Comparison of ENCODE assay signal across 11 cellular contexts in the genomic region with DNA sequence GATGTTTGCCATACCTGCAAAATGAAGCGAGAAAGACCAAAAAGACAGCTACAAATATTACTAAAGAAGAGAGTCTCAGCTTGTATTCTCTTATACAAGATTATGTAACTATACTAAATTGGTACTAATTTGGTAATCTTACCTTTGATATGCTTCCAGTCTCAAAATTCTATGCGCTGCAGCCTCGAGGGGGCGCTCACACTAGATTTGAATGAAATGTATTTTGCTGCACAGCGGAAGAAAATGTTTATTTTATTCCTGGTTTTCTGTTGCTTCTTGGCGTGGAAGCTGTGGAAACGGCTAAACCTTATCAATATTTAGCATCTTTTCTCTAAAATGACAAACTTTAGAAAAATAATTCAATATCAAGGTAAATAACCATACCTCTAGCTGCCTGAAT.
A peak's percentile ranks its signal among the peaks of the same experiment; 100 is the strongest.
DNase-seq lines count a peak whose midpoint lies in the region; ATAC-seq and TF ChIP-seq lines count a peak whose summit lies in the region.
"Had no signal": no experiment of that assay in that cellular context is flagged by ENCODE, and none has a peak within 500 bp of the region (broad histone marks: within the 10 kb centered on the region; RNA-seq: fewer than 3 reads in every experiment).

No MANE protein-coding gene starts in this region.

- no TSS peak for BruUV-seq in Panc1 (replicated peaks; lab: Mats Ljungman, UMichigan)

- H3K27ac Mint-ChIP-seq in CD14-positive monocyte = no peak overlapping the region

- no peaks in the 10 kb centered on the region for H3K36me3 ChIP-seq in Panc1 (ENCODE audit: control insufficient read depth, insufficient read depth, low read length)
- H3K36me3 ChIP-seq: sigmoid colon had no signal

- no peaks in the 10 kb centered on the region for H3K9me3 ChIP-seq in Panc1 (ENCODE audit: control insufficient read depth, insufficient read depth, low read depth, low read length)
- H3K9me3 ChIP-seq: sigmoid colon had no signal

- H3K4me1 Mint-ChIP-seq in CD14-positive monocyte = no peaks in the 10 kb centered on the region

- DNase-seq in AG10803 (ENCODE audit: low read depth) (no peak), GM20000 (ENCODE audit: low spot score) (no peak), Panc1 (ENCODE audit: low read depth, low spot score) (no peak), fibroblast of villous mesenchyme (ENCODE audit: low read depth) (no peak), NCI-H1048 (lab: John Stamatoyannopoulos, UW) (no peak), CD14-positive monocyte (ENCODE audit: low spot score) (no peak)
- DNase-seq in activated CD8-positive, alpha-beta memory T cell treated with anti-CD3 and anti-CD28 coated beads, Interleukin-2, amount 50 U/mL, for 48 hours = no peak
- DNase-seq: mesenchymal stem cell, NCI-H2107, sigmoid colon had no signal

- peaks cover 0 to 3% (median 3%) of the 10 kb centered on the region in 3 donors for H3K27me3 Mint-ChIP-seq in CD14-positive monocyte (ENCODE audit: low read depth in 3 of 3)

- CTCF ChIA-PET in Panc1 (lab: Charles Lee) = no interaction called here

- intact Hi-C loops in Panc1 (cut with micrococcal nuclease; ENCODE audit: unreplicated experiment) = no loop called here
- intact Hi-C loops in CD14-positive monocyte (cut with micrococcal nuclease) = no loop called here

- TF ChIP-seq CTCF in AG10803 (conservative IDR thresholded peaks at IDR 0.05; ENCODE audit: low read length) = 0 out of 2 replicates have a peak, but pooled peaks have one; percentile 4
- TF ChIP-seq CTCF in GM20000 (IDR thresholded peaks at IDR 0.05; ENCODE audit: extremely low read depth, missing control alignments) = peak; percentile 11
- TF ChIP-seq CTCF in Panc1 (IDR thresholded peaks at IDR 0.05) = peak; percentile 55; the same call in 1 of the 2 replicates
- TF ChIP-seq CTCF in fibroblast of villous mesenchyme (IDR thresholded peaks at IDR 0.05; ENCODE audit: insufficient read depth, low read depth, low read length) = peak; percentile 44
- no peak for TF ChIP-seq CTCF in CD14-positive monocyte (IDR thresholded peaks at IDR 0.05)

- H3K4me3 ChIP-seq in AG10803 (ENCODE audit: low read length) = no peak overlapping the region
- H3K4me3 ChIP-seq in Panc1 (ENCODE audit: low read depth in 2 of 2, low read length in 2 of 2) = no peak overlapping the region
- no peak overlapping the region for H3K4me3 ChIP-seq in fibroblast of villous mesenchyme (ENCODE audit: low read depth, low read length)
- H3K4me3 ChIP-seq: sigmoid colon had no signal

- H3K4me1 ChIP-seq in Panc1 (ENCODE audit: control insufficient read depth, insufficient read depth, low read length) = no peaks in the 10 kb centered on the region
- H3K4me1 ChIP-seq: sigmoid colon had no signal

- H3K4me3 Mint-ChIP-seq in CD14-positive monocyte = no peak overlapping the region

- in situ Hi-C loops in Panc1 (cut with HindIII; ENCODE audit: low pct_unique_long_range_greater_than_20kb, low sequenced_read_pairs) = no loop called here

- peaks cover 0 to 17% (median 7%) of the 10 kb centered on the region in 7 donors for H3K9me3 Mint-ChIP-seq in CD14-positive monocyte

- POLR2A ChIA-PET in Panc1 (lab: Charles Lee) = no interaction called here

- ATAC-seq in Panc1 (no peak), HG02571 (IDR thresholded peaks at IDR 0.05; ENCODE audit: unreplicated experiment) (no peak)

- no peak overlapping the region for H3K27ac ChIP-seq in Panc1 (ENCODE audit: low read length)
- H3K27ac ChIP-seq: sigmoid colon had no signal

- no peaks in the 10 kb centered on the region for H3K36me3 Mint-ChIP-seq in CD14-positive monocyte

- no peaks in the 10 kb centered on the region for H3K27me3 ChIP-seq in Panc1 (ENCODE audit: control insufficient read depth, insufficient read depth, low read length)
- H3K27me3 ChIP-seq: sigmoid colon had no signal
